ENCODE assay signal across 8 cellular contexts in the genomic region with DNA sequence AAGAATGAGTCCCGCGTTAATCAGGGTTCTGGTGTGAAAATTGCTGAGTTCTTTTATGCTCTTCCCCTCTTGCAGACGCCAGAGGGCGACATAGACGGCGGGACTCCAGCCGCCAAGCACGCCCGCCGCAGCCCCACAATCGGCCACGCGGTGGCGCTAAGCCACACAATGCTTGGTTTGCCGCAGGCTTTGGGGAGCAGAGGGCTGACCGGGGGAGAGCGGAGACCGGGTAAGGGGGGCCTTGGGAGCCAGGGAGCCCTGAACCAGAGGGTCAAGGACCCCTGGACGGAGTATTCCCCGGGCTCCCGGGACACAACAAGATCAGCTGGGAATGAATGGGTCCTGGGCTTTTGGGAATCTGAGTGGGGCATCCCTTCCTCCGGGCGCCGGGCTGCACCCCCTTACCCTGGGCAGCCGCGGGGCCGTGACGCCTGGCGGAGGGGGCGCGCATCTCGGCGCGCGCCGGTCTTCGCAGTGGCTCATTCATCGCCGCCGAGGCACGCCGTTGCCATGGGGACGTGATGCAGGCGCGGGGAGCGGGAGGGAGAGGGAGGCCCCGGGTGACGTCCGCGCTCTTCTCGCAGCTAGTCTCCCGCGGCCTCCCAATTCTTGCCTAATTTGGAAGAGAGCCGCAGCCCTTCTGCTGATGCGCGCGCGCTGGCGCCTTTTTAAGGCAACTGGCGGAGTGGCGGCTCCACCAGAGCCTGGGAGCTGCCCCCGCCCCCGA. TPM values are rescaled to one million over a fixed set of nuclear protein-coding genes. Genes with fewer than 3 reads are reported as not detected.
A peak's percentile ranks its signal among the peaks of the same experiment; 100 is the strongest.
DNase-seq lines count a peak whose midpoint lies in the region; ATAC-seq, FAIRE-seq and TF ChIP-seq lines count a peak whose summit lies in the region.

No MANE protein-coding gene starts in this region.

- no peaks in the 10 kb centered on the region for H3K9me1 ChIP-seq in keratinocyte (ENCODE audit: control insufficient read depth, extremely low read depth, insufficient read depth, low read length)

- H2AFZ ChIP-seq in DND-41 (ENCODE audit: low read depth, low read length) = 0 out of 2 replicates have a peak overlapping the region, but pooled peaks have one; percentile 30
- no peak overlapping the region for H2AFZ ChIP-seq in keratinocyte (ENCODE audit: control insufficient read depth, low read length)

- peaks cover 60% of the 10 kb centered on the region for H3K27me3 Mint-ChIP-seq in central memory CD8-positive, alpha-beta T cell

- H3K36me3 ChIP-seq in DND-41 (ENCODE audit: insufficient read depth, low read length) = no peaks in the 10 kb centered on the region
- H3K36me3 ChIP-seq in keratinocyte (ENCODE audit: control insufficient read depth in 2 of 2, extremely low read depth in 1 of 2, insufficient read depth in 2 of 2, low read length in 2 of 2) = no peaks in the 10 kb centered on the region

- H3K4me3 ChIP-seq in DND-41 (ENCODE audit: low read depth in 1 of 2, low read length in 2 of 2) (peak overlapping the region; percentile 6 to 57; a peak in 3 of 4 replicates), keratinocyte (ENCODE audit: control insufficient read depth in 2 of 3, extremely low read depth in 1 of 3, insufficient read depth in 2 of 3, low read depth in 1 of 3, low read length in 3 of 3) (peak overlapping the region in 1 of 3 experiments; percentile 55)

- H3K9me3 ChIP-seq in DND-41 (ENCODE audit: insufficient read depth, low read length, severe bottlenecking) = no peaks in the 10 kb centered on the region
- no peaks in the 10 kb centered on the region for H3K9me3 ChIP-seq in keratinocyte (ENCODE audit: control insufficient read depth, low read depth, low read length)

- dilution Hi-C loops in keratinocyte (cut with MboI; ENCODE audit: extremely low pct_ligation_motif_present, low sequenced_read_pairs) = no loop called here

- H3K27me3 ChIP-seq in DND-41 (ENCODE audit: insufficient read depth, low read length, poor library complexity) (peaks cover 4% of the 10 kb centered on the region), keratinocyte (ENCODE audit: control insufficient read depth, extremely low read depth, insufficient read depth, low read length) (peaks cover 47% of the 10 kb centered on the region)

- TF ChIP-seq CTCF in DND-41 (IDR thresholded peaks at IDR 0.05; ENCODE audit: borderline replicate concordance, extremely low read depth, low read length, poor library complexity, severe bottlenecking) (peak; percentile 99), keratinocyte (optimal IDR thresholded peaks at IDR 0.05 in 1 of 3, IDR thresholded peaks at IDR 0.05 in 1 of 3, conservative IDR thresholded peaks at IDR 0.05 in 1 of 3; ENCODE audit: extremely low read depth in 1 of 3, insufficient read depth in 2 of 3, low read length in 3 of 3) (peak; percentile 99 to 100 (median 99))

- H3K4me1 ChIP-seq in DND-41 (ENCODE audit: insufficient read depth, low read length) (peaks cover 12% of the 10 kb centered on the region), keratinocyte (ENCODE audit: control insufficient read depth, extremely low read depth, insufficient read depth, low read length) (peaks cover 2% of the 10 kb centered on the region)

- peak overlapping the region; percentile 91 for H3K4me2 ChIP-seq in DND-41 (ENCODE audit: insufficient read depth, low read length)
- H3K4me2 ChIP-seq in keratinocyte (ENCODE audit: control insufficient read depth, extremely low read depth, insufficient read depth, low read depth, low read length) = peak overlapping the region; percentile 80

- peak; percentile 91 for ATAC-seq in DND-41 (ENCODE audit: insufficient read depth, low read depth)
- peak; percentile 49 for ATAC-seq in HG03025 (IDR thresholded peaks at IDR 0.05; ENCODE audit: low FRiP score, unreplicated experiment)
- peak; percentile 87 to 88 for ATAC-seq in activated CD4-positive, CD25-positive, alpha-beta regulatory T cell treated with anti-CD3 and anti-CD28 coated beads, Interleukin-2, amount 50 U/mL, for 24 hours
- ATAC-seq in central memory CD8-positive, alpha-beta T cell (replicated peaks; ENCODE audit: extremely low read depth, poor library complexity, severe bottlenecking) = peak; percentile 85
- ATAC-seq in HG02623 (IDR thresholded peaks at IDR 0.05; ENCODE audit: unreplicated experiment) = no peak

- H4K20me1 ChIP-seq in DND-41 (ENCODE audit: insufficient read depth, low read length) = peaks cover 12% of the 10 kb centered on the region; the same call in 1 of the 2 replicates
- H4K20me1 ChIP-seq in keratinocyte (ENCODE audit: control insufficient read depth, extremely low read depth, insufficient read depth, low read length) = no peaks in the 10 kb centered on the region

- peak; percentile 81 for FAIRE-seq in keratinocyte (lab: Jason Lieb, UNC)

- H3K9me3 Mint-ChIP-seq in central memory CD8-positive, alpha-beta T cell = no peaks in the 10 kb centered on the region

- peaks cover 5% of the 10 kb centered on the region for H3K4me1 Mint-ChIP-seq in central memory CD8-positive, alpha-beta T cell

- DNase-seq in DND-41 (peak; percentile 92), NCI-H446 treated with DMSO at 0.1 percent for 48 hours (lab: John Stamatoyannopoulos, UW) (peak; percentile 94), keratinocyte (ENCODE audit: low read depth, low spot score) (no peak)
- DNase-seq in central memory CD8-positive, alpha-beta T cell (ENCODE audit: low spot score in 2 of 2) = peak; percentile 86 to 95
- peak; percentile 86 to 94 for DNase-seq in stimulated activated CD4-positive, alpha-beta T cell treated with anti-CD3 and anti-CD28 coated beads, Interleukin-15, amount 100 ng/mL, for 1 hour (ENCODE audit: low read depth in 1 of 2, low spot score in 1 of 2)

- H3K79me2 ChIP-seq in DND-41 (ENCODE audit: insufficient read depth, low read length) = no peaks in the 10 kb centered on the region
- no peaks in the 10 kb centered on the region for H3K79me2 ChIP-seq in keratinocyte (ENCODE audit: control insufficient read depth, insufficient read depth, low read length)

- peaks cover 3% of the 10 kb centered on the region for H3K36me3 Mint-ChIP-seq in central memory CD8-positive, alpha-beta T cell (ENCODE audit: insufficient read depth)

- H3K9ac ChIP-seq in DND-41 (ENCODE audit: low read depth, low read length) (peak overlapping the region; percentile 41), keratinocyte (ENCODE audit: control insufficient read depth, extremely low read depth, insufficient read depth, low read length) (no peak overlapping the region)

- H3K27ac Mint-ChIP-seq in central memory CD8-positive, alpha-beta T cell (ENCODE audit: low read depth) = no peak overlapping the region

- no peak overlapping the region for H3K27ac ChIP-seq in DND-41 (ENCODE audit: low read length)
- no peak overlapping the region for H3K27ac ChIP-seq in keratinocyte (ENCODE audit: control insufficient read depth, insufficient read depth, low read length)

- peak overlapping the region; percentile 78 for H3K4me3 Mint-ChIP-seq in central memory CD8-positive, alpha-beta T cell

RNA-seq across cellular contexts. Expression of gene NPAS4, which starts 12.2 kb away (rescaled TPM):
- polyA plus RNA-seq in keratinocyte = 0.03 TPM in 1 of 3 replicates, not detected in the others
- polyA plus RNA-seq in keratinocyte (2011; ENCODE audit: low read depth) = not detected
- not detected in 2 replicates for polyA plus RNA-seq in keratinocyte (2011; cell fraction: cytosol; rRNA removed)
- polyA plus RNA-seq in keratinocyte (2011; cell fraction: nucleus; rRNA removed) = 0.19 TPM in 1 of 2 replicates, not detected in the other
- not detected in 2 replicates for polyA plus RNA-seq in keratinocyte (2012; ENCODE audit: low replicate concordance)
- polyA minus RNA-seq in keratinocyte = 0.10 TPM in 1 of 3 replicates, not detected in the others
- polyA minus RNA-seq in keratinocyte (2011; cell fraction: cytosol; rRNA and poly(A)+ RNA removed) = not detected
- polyA minus RNA-seq in keratinocyte (2011; cell fraction: nucleus; rRNA and poly(A)+ RNA removed) = not detected in 2 replicates

RNA-seq across cellular contexts. Expression of gene MRPL11, which starts 30.0 kb away (rescaled TPM):
- polyA plus RNA-seq in keratinocyte = 31.1 to 51.7 TPM (median 43.9 TPM) in 3 replicates
- polyA plus RNA-seq in keratinocyte (2011; ENCODE audit: low read depth) = 7.8 TPM
- polyA plus RNA-seq in keratinocyte (2011; cell fraction: cytosol; rRNA removed) = 36.9 and 38.3 TPM in 2 replicates
- polyA plus RNA-seq in keratinocyte (2011; cell fraction: nucleus; rRNA removed) = 14.0 and 14.1 TPM in 2 replicates
- polyA plus RNA-seq in keratinocyte (2012; ENCODE audit: low replicate concordance) = 29.4 and 50.1 TPM in 2 replicates
- 11.1 to 34.4 TPM (median 13.7 TPM) in 3 replicates for polyA minus RNA-seq in keratinocyte
- 16.1 TPM for polyA minus RNA-seq in keratinocyte (2011; cell fraction: cytosol; rRNA and poly(A)+ RNA removed)
- 2.5 and 3.3 TPM in 2 replicates for polyA minus RNA-seq in keratinocyte (2011; cell fraction: nucleus; rRNA and poly(A)+ RNA removed)

RNA-seq across cellular contexts. Expression of gene SLC29A2, which starts 37.1 kb away (rescaled TPM):
- 1.3 to 2.7 TPM (median 1.7 TPM) in 3 replicates for polyA plus RNA-seq in keratinocyte
- polyA plus RNA-seq in keratinocyte (2011; ENCODE audit: low read depth) = 0.27 TPM
- 2.0 and 2.5 TPM in 2 replicates for polyA plus RNA-seq in keratinocyte (2011; cell fraction: cytosol; rRNA removed)
- polyA plus RNA-seq in keratinocyte (2011; cell fraction: nucleus; rRNA removed) = 6.3 and 6.7 TPM in 2 replicates
- 2.9 and 3.8 TPM in 2 replicates for polyA plus RNA-seq in keratinocyte (2012; ENCODE audit: low replicate concordance)
- 1.5 to 7.7 TPM (median 1.6 TPM) in 3 replicates for polyA minus RNA-seq in keratinocyte
- 2.3 TPM for polyA minus RNA-seq in keratinocyte (2011; cell fraction: cytosol; rRNA and poly(A)+ RNA removed)
- polyA minus RNA-seq in keratinocyte (2011; cell fraction: nucleus; rRNA and poly(A)+ RNA removed) = 1.2 and 2.0 TPM in 2 replicates

RNA-seq across cellular contexts. Expression of gene PELI3, which starts 58.1 kb away (rescaled TPM):
- 2.1 to 3.2 TPM (median 2.8 TPM) in 3 replicates for polyA plus RNA-seq in keratinocyte
- polyA plus RNA-seq in keratinocyte (2011; ENCODE audit: low read depth) = 0.54 TPM
- polyA plus RNA-seq in keratinocyte (2011; cell fraction: cytosol; rRNA removed) = 1.8 and 3.8 TPM in 2 replicates
- polyA plus RNA-seq in keratinocyte (2011; cell fraction: nucleus; rRNA removed) = 3.4 and 4.2 TPM in 2 replicates
- polyA plus RNA-seq in keratinocyte (2012; ENCODE audit: low replicate concordance) = 2.3 and 4.7 TPM in 2 replicates
- 7.0 to 13.1 TPM (median 7.2 TPM) in 3 replicates for polyA minus RNA-seq in keratinocyte
- 5.2 TPM for polyA minus RNA-seq in keratinocyte (2011; cell fraction: cytosol; rRNA and poly(A)+ RNA removed)
- polyA minus RNA-seq in keratinocyte (2011; cell fraction: nucleus; rRNA and poly(A)+ RNA removed) = 4.2 and 4.5 TPM in 2 replicates
